Comparison of ENCODE assay signal across 13 cellular contexts in the genomic region with DNA sequence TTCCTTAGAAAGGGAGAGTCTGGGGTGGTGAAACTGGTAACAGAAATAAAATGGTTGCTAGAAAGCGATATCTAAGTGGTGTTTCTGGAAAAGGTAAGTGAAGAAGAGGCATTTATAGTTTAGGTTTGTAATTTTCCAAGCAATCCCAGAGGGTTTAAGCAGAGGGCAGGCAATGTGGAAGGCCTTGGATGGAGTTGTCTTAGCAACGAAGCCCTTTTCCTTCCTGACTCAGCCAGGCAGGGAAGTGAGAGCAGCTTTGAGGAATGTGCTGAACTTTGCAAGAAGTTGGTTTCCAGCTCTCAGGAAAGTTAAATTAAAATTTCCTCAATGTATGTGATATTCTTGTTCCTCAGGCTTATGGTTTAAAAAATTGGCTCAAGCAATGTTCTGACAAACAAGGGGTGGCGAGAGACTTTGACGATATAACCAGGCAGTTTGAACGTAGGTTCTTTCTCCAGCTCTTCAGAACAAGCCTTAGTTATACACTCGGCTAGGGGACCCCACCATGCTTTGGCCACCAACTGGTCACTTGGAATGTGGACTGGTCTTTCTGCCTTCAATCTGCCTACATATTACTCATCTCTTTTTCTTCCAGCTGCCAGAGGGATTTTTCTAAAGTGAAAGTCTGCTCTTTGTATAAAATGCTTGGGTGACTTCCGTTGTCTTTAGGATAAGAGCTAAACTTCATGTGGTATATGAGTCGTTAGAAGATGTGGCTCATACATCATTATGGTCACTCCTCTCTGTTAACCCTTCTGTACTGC.
DNase-seq lines count a peak whose midpoint lies in the region; ATAC-seq, FAIRE-seq and TF ChIP-seq lines count a peak whose summit lies in the region.
"Had no signal": no experiment of that assay in that cellular context is flagged by ENCODE, and none has a peak within 500 bp of the region (broad histone marks: within the 10 kb centered on the region; RNA-seq: fewer than 3 reads in every experiment).

No MANE protein-coding gene starts in this region.

- peak overlapping the region in 1 of 2 experiments; percentile 66 for H3K18ac ChIP-seq in mesenchymal stem cell (ENCODE audit: low read depth in 1 of 2, low read length in 2 of 2)

- H2BK120ac ChIP-seq in mesenchymal stem cell (ENCODE audit: low read depth, low read length): no peak overlapping the region

- CTCF ChIA-PET in AG04450 (lab: Charles Lee): interaction anchor here (0.5 kb wide), 1 partner anchor 313 kb away, joined by 5 read pairs; no protein-coding TSS in a partner anchor
- CTCF ChIA-PET in activated CD8-positive, alpha-beta T cell treated with anti-CD3 and anti-CD28 coated beads for 36 hours (lab: Charles Lee): no interaction called here

- POLR2A ChIA-PET in AG04450 (lab: Yijun Ruan, JAX): interaction anchor here (0.5 kb wide), 1 partner anchor 62 kb away, joined by 4 read pairs; no protein-coding TSS in a partner anchor
- POLR2A ChIA-PET in activated CD8-positive, alpha-beta T cell treated with anti-CD3 and anti-CD28 coated beads for 36 hours (lab: Charles Lee): no interaction called here

- no peak overlapping the region for H3K14ac ChIP-seq in mesenchymal stem cell (ENCODE audit: low read length in 2 of 2)

- no peak overlapping the region for H3K23ac ChIP-seq in mesenchymal stem cell (ENCODE audit: low read length in 2 of 2)

- H3K27ac Mint-ChIP-seq in activated CD8-positive, alpha-beta T cell treated with anti-CD3 and anti-CD28 coated beads for 36 hours: no peak overlapping the region
- no peak overlapping the region for H3K27ac Mint-ChIP-seq in T-helper 2 cell treated with Interferon-gamma antibody and Interleukin-4, amounts not matched to agents 5 μg/mL and 100 μg/mL, for 36 hours
- H3K27ac Mint-ChIP-seq: CD8-positive, alpha-beta T cell; T-cell had no signal

- peak overlapping the region in 1 of 2 experiments; percentile 67 for H2BK12ac ChIP-seq in mesenchymal stem cell (ENCODE audit: low read length in 2 of 2)

- H4K91ac ChIP-seq in mesenchymal stem cell (ENCODE audit: low read length): no peak overlapping the region

- peaks cover 5% of the 10 kb centered on the region for H3K27me3 Mint-ChIP-seq in activated CD8-positive, alpha-beta T cell treated with anti-CD3 and anti-CD28 coated beads for 36 hours
- peaks cover 19% of the 10 kb centered on the region for H3K27me3 Mint-ChIP-seq in T-helper 2 cell treated with Interferon-gamma antibody and Interleukin-4, amounts not matched to agents 5 μg/mL and 100 μg/mL, for 36 hours (ENCODE audit: low read depth)

- no peaks in the 10 kb centered on the region for H3K79me1 ChIP-seq in mesenchymal stem cell (replicated peaks; ENCODE audit: low read length, poor library complexity, severe bottlenecking)

- H2BK15ac ChIP-seq in mesenchymal stem cell (ENCODE audit: low read depth, poor library complexity, severe bottlenecking): no peak overlapping the region

- peak; percentile 30 for DNase-seq in AG04450 (ENCODE audit: low read depth, low spot score)
- peak; percentile 97 for DNase-seq in RCC 7860 (ENCODE audit: low spot score)
- DNase-seq in esophagus squamous epithelium (lab: John Stamatoyannopoulos, UW): no peak
- peak; percentile 81 for DNase-seq in mesenchymal stem cell
- DNase-seq in activated CD8-positive, alpha-beta T cell treated with anti-CD3 and anti-CD28 coated beads for 36 hours: no peak
- DNase-seq in T-helper 2 cell treated with Interferon-gamma antibody and Interleukin-4, amounts not matched to agents 5 μg/mL and 100 μg/mL, for 36 hours (ENCODE audit: low spot score): no peak
- DNase-seq: CD8-positive, alpha-beta T cell; foreskin melanocyte; NCI-H1105; retina; T-cell had no signal

- H3K27me3 ChIP-seq in AG04450 (ENCODE audit: control insufficient read depth, insufficient read depth, low read length): no peaks in the 10 kb centered on the region
- no peaks in the 10 kb centered on the region for H3K27me3 ChIP-seq in esophagus squamous epithelium
- no peaks in the 10 kb centered on the region for H3K27me3 ChIP-seq in mesenchymal stem cell (ENCODE audit: control insufficient read depth in 1 of 2, insufficient read depth in 1 of 2, low read length in 2 of 2)

- peak overlapping the region; percentile 58 for H3K27ac ChIP-seq in AG04450 (ENCODE audit: low read depth, low read length)
- H3K27ac ChIP-seq in esophagus squamous epithelium: peak overlapping the region in 3 of 4 donors; percentile 15 to 73 (median 57)
- H3K27ac ChIP-seq in mesenchymal stem cell (ENCODE audit: low read length, poor library complexity, severe bottlenecking): peak overlapping the region; percentile 98

- H3K36me3 ChIP-seq in esophagus squamous epithelium (no peaks in the 10 kb centered on the region), mesenchymal stem cell (ENCODE audit: control insufficient read depth in 1 of 2, insufficient read depth in 2 of 2, low read depth in 1 of 2, low read length in 2 of 2) (no peaks in the 10 kb centered on the region)

- H3K36me3 Mint-ChIP-seq in activated CD8-positive, alpha-beta T cell treated with anti-CD3 and anti-CD28 coated beads for 36 hours (ENCODE audit: low read depth): no peaks in the 10 kb centered on the region
- H3K36me3 Mint-ChIP-seq in T-helper 2 cell treated with Interferon-gamma antibody and Interleukin-4, amounts not matched to agents 5 μg/mL and 100 μg/mL, for 36 hours (ENCODE audit: low read depth): no peaks in the 10 kb centered on the region
- H3K36me3 Mint-ChIP-seq: CD8-positive, alpha-beta T cell; T-cell had no signal

- 51 to 60% methylated on average over 8 of the region's 8 CpGs for WGBS in esophagus squamous epithelium, 2 donors
- 33% methylated on average over 7 of the region's 8 CpGs for WGBS in mesenchymal stem cell

- peak overlapping the region; percentile 42 for H4K8ac ChIP-seq in mesenchymal stem cell (ENCODE audit: low read length)

- intact Hi-C loops in esophagus squamous epithelium (cut with DNase I): no loop called here
- intact Hi-C loops in activated CD8-positive, alpha-beta T cell treated with anti-CD3 and anti-CD28 coated beads for 36 hours (cut with micrococcal nuclease): no loop called here

- peak overlapping the region; percentile 62 for H2BK5ac ChIP-seq in mesenchymal stem cell (ENCODE audit: low read depth, low read length, poor library complexity, severe bottlenecking)

- peak; percentile 95 for FAIRE-seq in RCC 7860 (lab: Jason Lieb, UNC)

- H3K4me2 ChIP-seq in mesenchymal stem cell (ENCODE audit: low read length, poor library complexity, severe bottlenecking): peak overlapping the region; percentile 38

- no peaks in the 10 kb centered on the region for H3K9me3 ChIP-seq in AG04450 (ENCODE audit: control insufficient read depth, insufficient read depth, low read length)
- H3K9me3 ChIP-seq in esophagus squamous epithelium: no peaks in the 10 kb centered on the region
- H3K9me3 ChIP-seq in mesenchymal stem cell (ENCODE audit: control insufficient read depth, low read length): no peaks in the 10 kb centered on the region

- no peak overlapping the region for H2AK5ac ChIP-seq in mesenchymal stem cell (ENCODE audit: low read length, severe bottlenecking)

- H3K4me3 ChIP-seq in AG04450 (ENCODE audit: low read depth, low read length) (no peak overlapping the region), esophagus squamous epithelium (no peak overlapping the region), mesenchymal stem cell (ENCODE audit: insufficient read depth in 1 of 2, low read depth in 1 of 2, low read length in 2 of 2) (peak overlapping the region in 1 of 2 experiments; percentile 53)

- no peak overlapping the region for H2AFZ ChIP-seq in mesenchymal stem cell (ENCODE audit: low read depth, low read length)

- peaks cover 3% of the 10 kb centered on the region for H3K9me3 Mint-ChIP-seq in activated CD8-positive, alpha-beta T cell treated with anti-CD3 and anti-CD28 coated beads for 36 hours
- H3K9me3 Mint-ChIP-seq in T-helper 2 cell treated with Interferon-gamma antibody and Interleukin-4, amounts not matched to agents 5 μg/mL and 100 μg/mL, for 36 hours: no peaks in the 10 kb centered on the region
- H3K9me3 Mint-ChIP-seq: CD8-positive, alpha-beta T cell had no signal

- no peaks in the 10 kb centered on the region for H3K4me1 Mint-ChIP-seq in activated CD8-positive, alpha-beta T cell treated with anti-CD3 and anti-CD28 coated beads for 36 hours (ENCODE audit: low read depth)
- no peaks in the 10 kb centered on the region for H3K4me1 Mint-ChIP-seq in T-helper 2 cell treated with Interferon-gamma antibody and Interleukin-4, amounts not matched to agents 5 μg/mL and 100 μg/mL, for 36 hours (ENCODE audit: low read depth)
- H3K4me1 Mint-ChIP-seq: T-cell had no signal

- no peak overlapping the region for H3K4me3 Mint-ChIP-seq in activated CD8-positive, alpha-beta T cell treated with anti-CD3 and anti-CD28 coated beads for 36 hours
- no peak overlapping the region for H3K4me3 Mint-ChIP-seq in T-helper 2 cell treated with Interferon-gamma antibody and Interleukin-4, amounts not matched to agents 5 μg/mL and 100 μg/mL, for 36 hours
- H3K4me3 Mint-ChIP-seq: CD8-positive, alpha-beta T cell; T-cell had no signal

- TF ChIP-seq CTCF in AG04450 (IDR thresholded peaks at IDR 0.05; ENCODE audit: low read depth, low read length): no peak
- no peak for TF ChIP-seq CTCF in esophagus squamous epithelium (IDR thresholded peaks at IDR 0.05)
- no peak for TF ChIP-seq CTCF in activated CD8-positive, alpha-beta T cell treated with anti-CD3 and anti-CD28 coated beads for 36 hours (IDR thresholded peaks at IDR 0.05)

- H3K4me1 ChIP-seq in esophagus squamous epithelium (peaks cover 0 to 7% (median 0%) of the 10 kb centered on the region in 3 donors), mesenchymal stem cell (ENCODE audit: control insufficient read depth, insufficient read depth, low read depth, low read length) (no peaks in the 10 kb centered on the region)

- peak overlapping the region in 1 of 2 experiments; percentile 49 for H3K4ac ChIP-seq in mesenchymal stem cell (ENCODE audit: low read depth in 1 of 2, low read length in 2 of 2)

- TF ChIP-seq POLR2A in esophagus squamous epithelium (IDR thresholded peaks at IDR 0.05): no peak

- peak overlapping the region; percentile 76 for H3K9ac ChIP-seq in mesenchymal stem cell (ENCODE audit: low read length)

- no peak for ATAC-seq in GM18907 (IDR thresholded peaks at IDR 0.05; ENCODE audit: unreplicated experiment)
- no peak for ATAC-seq in activated CD8-positive, alpha-beta T cell treated with anti-CD3 and anti-CD28 coated beads for 36 hours
- ATAC-seq in GM18519 (IDR thresholded peaks at IDR 0.05; ENCODE audit: low FRiP score, unreplicated experiment): no peak
- ATAC-seq: CD8-positive, alpha-beta T cell; T-cell had no signal

Comparison
In these comparisons a context has a peak if more than half of its experiments do, and no peak if none do; other contexts are left out.
1. DNase-seq: peak in AG04450 (single experiment), RCC 7860 (single experiment) and mesenchymal stem cell (single experiment); none in esophagus squamous epithelium (single experiment), activated CD8-positive, alpha-beta T cell treated with anti-CD3 and anti-CD28 coated beads for 36 hours (single experiment) and T-helper 2 cell treated with Interferon-gamma antibody and Interleukin-4, amounts not matched to agents 5 μg/mL and 100 μg/mL, for 36 hours (single experiment).
2. Peak in every context shown above with its lines, with median percentiles within 50 percentile points of each other: H3K27ac ChIP-seq.